In the genomic region with DNA sequence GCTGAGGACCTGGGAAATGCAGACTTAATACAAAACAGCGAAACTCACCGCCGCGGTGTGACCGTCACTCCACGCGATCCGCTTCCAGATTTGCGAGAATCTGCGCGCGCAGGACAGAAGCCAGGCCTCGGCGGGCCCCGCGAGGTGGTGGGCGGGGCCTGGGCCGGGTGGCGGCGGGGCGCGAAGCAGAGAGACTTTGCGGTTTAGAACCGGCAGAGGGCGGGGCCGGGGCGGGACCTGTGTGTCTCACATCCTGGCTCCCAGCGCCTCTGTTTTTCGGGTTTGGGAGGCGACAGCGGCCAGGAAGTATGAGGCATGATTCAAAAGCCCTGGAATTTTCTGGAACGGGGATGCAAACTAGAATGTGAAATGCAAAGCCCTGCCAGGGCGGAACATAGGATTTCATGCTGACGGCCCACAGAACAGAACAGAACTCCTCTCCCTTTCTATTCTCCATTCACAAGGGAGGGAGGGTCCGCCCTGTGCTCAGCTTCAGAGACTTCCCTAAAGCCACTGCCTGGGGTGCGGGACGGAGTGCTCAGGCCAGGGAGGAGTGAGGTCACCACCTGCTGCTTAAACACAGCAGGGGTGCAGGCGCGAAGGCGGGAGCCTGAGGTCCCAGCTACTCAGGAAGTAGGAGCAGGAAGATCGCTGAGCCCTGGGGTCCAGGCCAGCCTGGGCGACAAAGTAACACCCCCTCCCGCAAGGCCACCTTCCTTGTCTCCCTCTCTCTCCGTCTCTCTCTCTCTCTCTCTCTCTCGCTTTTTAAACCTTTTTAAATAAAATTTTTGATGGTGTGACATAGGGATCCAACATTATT, we compare ENCODE assay signal across 8 cellular contexts. TPM values are rescaled to one million over a fixed set of nuclear protein-coding genes. Genes with fewer than 3 reads are reported as not detected.
DNase-seq lines count a peak whose midpoint lies in the region; ATAC-seq, FAIRE-seq and TF ChIP-seq lines count a peak whose summit lies in the region.

No MANE protein-coding gene starts in this region.

- no peak overlapping the region for H3K4me3 ChIP-seq in KMS-11 (IDR thresholded peaks at IDR 0.05; ENCODE audit: insufficient read depth, low read depth, low read length)
- H3K4me3 ChIP-seq in fibroblast of the aortic adventitia (ENCODE audit: low read depth, low read length), result peak overlapping the region; percentile 75

- H3K9ac ChIP-seq in KMS-11, result peak overlapping the region; percentile 25; the same call in 1 of the 2 replicates

- no peaks in the 10 kb centered on the region for H3K79me2 ChIP-seq in KMS-11 (ENCODE audit: insufficient read depth, low read depth)

- H3K27me3 ChIP-seq in KMS-11 (ENCODE audit: insufficient read depth, low read depth), result no peaks in the 10 kb centered on the region

- no peak overlapping the region for H3K27ac ChIP-seq in KMS-11

- peak overlapping the region; percentile 84 for H3K4me3 Mint-ChIP-seq in natural killer cell treated with Interleukin-12 subunit alpha and Interleukin-12 subunit beta and Interleukin-15 and Interleukin-18, amount 100 ng/mL, for 72 hours

- peak overlapping the region; percentile 83 for H2AFZ ChIP-seq in KMS-11 (ENCODE audit: low read depth)

- H3K4me1 Mint-ChIP-seq in natural killer cell treated with Interleukin-12 subunit alpha and Interleukin-12 subunit beta and Interleukin-15 and Interleukin-18, amount 100 ng/mL, for 72 hours (ENCODE audit: low read depth in 2 of 2), result peaks cover 28 to 31% of the 10 kb centered on the region in 2 donors

- H3K4me2 ChIP-seq in KMS-11, result peak overlapping the region; percentile 59

- DNase-seq in D721Med (ENCODE audit: insufficient read length, low spot score), result peak; percentile 46
- DNase-seq in RKO (ENCODE audit: low spot score), result peak; percentile 91
- peak; percentile 97 for DNase-seq in activated effector memory CD4-positive, alpha-beta T cell treated with anti-CD3 and anti-CD28 coated beads, Interleukin-2, amount 50 U/mL, for 16 hours
- peak; percentile 95 for DNase-seq in fibroblast of the aortic adventitia (ENCODE audit: low read depth)
- peak; percentile 94 for DNase-seq in natural killer cell treated with Interleukin-12 subunit alpha and Interleukin-12 subunit beta and Interleukin-15 and Interleukin-18, amount 100 ng/mL, for 72 hours (ENCODE audit: low spot score)
- peak; percentile 78 to 91 (median 86) for DNase-seq in stimulated activated naive CD4-positive, alpha-beta T cell (lab: John Stamatoyannopoulos, UW)

- TF ChIP-seq CTCF in D721Med (IDR thresholded peaks at IDR 0.05; ENCODE audit: insufficient read depth, missing control alignments) (no peak), KMS-11 (conservative IDR thresholded peaks at IDR 0.05; ENCODE audit: low read depth, low read length) (no peak), fibroblast of the aortic adventitia (IDR thresholded peaks at IDR 0.05; ENCODE audit: insufficient read depth, low read length) (no peak)

- H4K20me1 ChIP-seq in KMS-11 (ENCODE audit: insufficient read depth), result no peaks in the 10 kb centered on the region

- H3K27ac Mint-ChIP-seq in natural killer cell treated with Interleukin-12 subunit alpha and Interleukin-12 subunit beta and Interleukin-15 and Interleukin-18, amount 100 ng/mL, for 72 hours, result peak overlapping the region; percentile 56 to 93

- H3K27me3 Mint-ChIP-seq in natural killer cell treated with Interleukin-12 subunit alpha and Interleukin-12 subunit beta and Interleukin-15 and Interleukin-18, amount 100 ng/mL, for 72 hours, result no peaks in the 10 kb centered on the region

- H3K9me3 Mint-ChIP-seq in natural killer cell treated with Interleukin-12 subunit alpha and Interleukin-12 subunit beta and Interleukin-15 and Interleukin-18, amount 100 ng/mL, for 72 hours, result no peaks in the 10 kb centered on the region

- no peak for FAIRE-seq in D721Med (lab: Jason Lieb, UNC)

- H3K36me3 Mint-ChIP-seq in natural killer cell treated with Interleukin-12 subunit alpha and Interleukin-12 subunit beta and Interleukin-15 and Interleukin-18, amount 100 ng/mL, for 72 hours, result peaks cover 15% of the 10 kb centered on the region

- no peaks in the 10 kb centered on the region for H3K4me1 ChIP-seq in KMS-11 (ENCODE audit: low read depth, poor library complexity, severe bottlenecking)

- peak; percentile 88 for ATAC-seq in GM21529 (IDR thresholded peaks at IDR 0.05; ENCODE audit: unreplicated experiment)
- peak; percentile 99 for ATAC-seq in natural killer cell treated with Interleukin-12 subunit alpha and Interleukin-12 subunit beta and Interleukin-15 and Interleukin-18, amount 100 ng/mL, for 72 hours

- H3K36me3 ChIP-seq in KMS-11 (ENCODE audit: insufficient read depth), result no peaks in the 10 kb centered on the region

RNA-seq across cellular contexts. Expression of gene ZNF611, which starts 44.2 kb away (rescaled TPM):
- 10.9 and 12.8 TPM in 2 replicates for total RNA-seq in fibroblast of the aortic adventitia (ENCODE audit: low replicate concordance)
- total RNA-seq in natural killer cell treated with Interleukin-12 subunit alpha and Interleukin-12 subunit beta and Interleukin-15 and Interleukin-18, amount 100 ng/mL, for 72 hours, result 10 to 100 TPM; 39.1 to 50.7 TPM

RNA-seq across cellular contexts. Expression of gene ZNF83, which starts 52.5 kb away (rescaled TPM):
- 52.1 and 68.3 TPM in 2 replicates for total RNA-seq in fibroblast of the aortic adventitia (ENCODE audit: low replicate concordance)
- 10 to 100 TPM; 20.2 to 25.8 TPM for total RNA-seq in natural killer cell treated with Interleukin-12 subunit alpha and Interleukin-12 subunit beta and Interleukin-15 and Interleukin-18, amount 100 ng/mL, for 72 hours

Comparison
In these comparisons a context has a peak if more than half of its experiments do, and no peak if none do; other contexts are left out.
1. DNase-seq: peak in every context shown above with its lines; median percentile 97 in activated effector memory CD4-positive, alpha-beta T cell treated with anti-CD3 and anti-CD28 coated beads, Interleukin-2, amount 50 U/mL, for 16 hours; 95 in fibroblast of the aortic adventitia; 94 in natural killer cell treated with Interleukin-12 subunit alpha and Interleukin-12 subunit beta and Interleukin-15 and Interleukin-18, amount 100 ng/mL, for 72 hours; 91 in RKO; 86 in stimulated activated naive CD4-positive, alpha-beta T cell; 46 in D721Med.